21 cellular contexts compared by ENCODE assay signal in the genomic region with DNA sequence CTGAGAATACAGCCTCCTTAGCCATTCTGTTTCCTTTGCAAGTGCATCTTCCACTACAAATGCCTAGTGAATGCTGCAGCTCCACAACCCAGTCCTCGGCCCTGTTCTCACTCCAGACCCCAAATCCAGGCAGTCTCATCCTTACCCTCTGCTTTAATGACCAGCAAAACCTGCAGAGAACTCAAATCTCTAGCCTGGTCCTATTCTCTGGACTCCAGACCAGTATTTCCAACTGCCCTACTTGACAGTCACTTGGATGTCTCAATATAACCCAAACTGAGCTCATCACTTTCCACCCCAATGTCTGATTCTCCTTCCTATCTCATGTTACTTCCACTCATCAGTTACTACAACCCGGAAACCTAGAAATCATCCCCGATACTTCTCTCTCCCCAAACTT. TPM values are rescaled to one million over a fixed set of nuclear protein-coding genes. Genes with fewer than 3 reads are reported as not detected.
DNase-seq lines count a peak whose midpoint lies in the region; ATAC-seq, FAIRE-seq and TF ChIP-seq lines count a peak whose summit lies in the region.
"Had no signal": no experiment of that assay in that cellular context is flagged by ENCODE, and none has a peak within 500 bp of the region (broad histone marks: within the 10 kb centered on the region; RNA-seq: fewer than 3 reads in every experiment).

No MANE protein-coding gene starts in this region.

- H3K79me2 ChIP-seq in PC-3 (ENCODE audit: low read length) (peaks cover 22% of the 10 kb centered on the region), endothelial cell of umbilical vein (ENCODE audit: control insufficient read depth, insufficient read depth, low read length) (peaks cover 19% of the 10 kb centered on the region), GM23338 (replicated peaks; ENCODE audit: insufficient read depth) (peaks cover 20% of the 10 kb centered on the region)

- FAIRE-seq in endothelial cell of umbilical vein (lab: Jason Lieb, UNC), result no peak
- FAIRE-seq: A204.1, H54, HepG2 had no signal

- H3K36me3 Mint-ChIP-seq in natural killer cell (no peaks in the 10 kb centered on the region), GM23338 (ENCODE audit: low read depth) (peaks cover 17% of the 10 kb centered on the region; the same call in 2 of the 3 replicates)
- no peaks in the 10 kb centered on the region for H3K36me3 Mint-ChIP-seq in natural killer cell treated with Interleukin-12 subunit alpha and Interleukin-12 subunit beta and Interleukin-15 and Interleukin-18, amount 100 ng/mL, for 72 hours

- H3K4me2 ChIP-seq in PC-3 (ENCODE audit: low read length) (no peak overlapping the region), endothelial cell of umbilical vein (ENCODE audit: insufficient read depth, low read length) (no peak overlapping the region), GM23338 (no peak overlapping the region)

- no peaks in the 10 kb centered on the region for H3F3A ChIP-seq in PC-3 (ENCODE audit: low read length, unreplicated experiment)
- H3F3A ChIP-seq in GM23338 (replicated peaks; ENCODE audit: low read depth), result peaks cover 4% of the 10 kb centered on the region; the same call in 1 of the 2 replicates

- H3K36me3 ChIP-seq in PC-3 (ENCODE audit: low read depth, low read length) (no peaks in the 10 kb centered on the region), endothelial cell of umbilical vein (ENCODE audit: control insufficient read depth in 2 of 2, extremely low read depth in 1 of 2, insufficient read depth in 2 of 2, low read length in 2 of 2) (no peaks in the 10 kb centered on the region), GM23338 (ENCODE audit: insufficient read depth) (peaks cover 3% of the 10 kb centered on the region; the same call in 1 of the 2 replicates)

- H3K4me3 Mint-ChIP-seq in natural killer cell, result peak overlapping the region; percentile 49
- no peak overlapping the region for H3K4me3 Mint-ChIP-seq in natural killer cell treated with Interleukin-12 subunit alpha and Interleukin-12 subunit beta and Interleukin-15 and Interleukin-18, amount 100 ng/mL, for 72 hours
- no peak overlapping the region; the same call in 2 of the 3 replicates for H3K4me3 Mint-ChIP-seq in GM23338

- H3K9me3 ChIP-seq in PC-3 (ENCODE audit: low read length) (no peaks in the 10 kb centered on the region), endothelial cell of umbilical vein (replicated peaks; ENCODE audit: control insufficient read depth, insufficient read depth, low read length) (no peaks in the 10 kb centered on the region)

- peaks cover 9% of the 10 kb centered on the region in 2 donors for H3K4me1 Mint-ChIP-seq in natural killer cell
- H3K4me1 Mint-ChIP-seq in natural killer cell treated with Interleukin-12 subunit alpha and Interleukin-12 subunit beta and Interleukin-15 and Interleukin-18, amount 100 ng/mL, for 72 hours (ENCODE audit: low read depth in 2 of 2), result peaks cover 6 to 11% of the 10 kb centered on the region in 2 donors
- H3K4me1 Mint-ChIP-seq in GM23338, result peaks cover 40% of the 10 kb centered on the region

- CTCF ChIA-PET in PC-3 (lab: Charles Lee), result no interaction called here
- CTCF ChIA-PET in endothelial cell of umbilical vein (lab: Charles Lee), result interaction anchor here (1.4 kb wide), 1 partner anchor 18 kb away, joined by 4 read pairs; no protein-coding TSS in a partner anchor

- H3K27me3 Mint-ChIP-seq in natural killer cell (ENCODE audit: low read depth in 2 of 2), result no peaks in the 10 kb centered on the region
- H3K27me3 Mint-ChIP-seq in natural killer cell treated with Interleukin-12 subunit alpha and Interleukin-12 subunit beta and Interleukin-15 and Interleukin-18, amount 100 ng/mL, for 72 hours, result no peaks in the 10 kb centered on the region
- H3K27me3 Mint-ChIP-seq in GM23338 (ENCODE audit: insufficient read depth, low read depth, poor library complexity), result peaks cover 16% of the 10 kb centered on the region
- H3K27me3 Mint-ChIP-seq: CD8-positive, alpha-beta memory T cell had no signal

- no peak for ATAC-seq in natural killer cell
- no peak for ATAC-seq in natural killer cell treated with Interleukin-12 subunit alpha and Interleukin-12 subunit beta and Interleukin-15 and Interleukin-18, amount 100 ng/mL, for 72 hours
- no peak for ATAC-seq in PC-3
- ATAC-seq in GM23338, result no peak
- ATAC-seq: HepG2 had no signal

- H3K27me3 ChIP-seq in PC-3 (ENCODE audit: low read length) (no peaks in the 10 kb centered on the region), endothelial cell of umbilical vein (ENCODE audit: control insufficient read depth in 2 of 2, insufficient read depth in 2 of 2, low read length in 2 of 2) (no peaks in the 10 kb centered on the region), GM23338 (ENCODE audit: insufficient read depth) (no peaks in the 10 kb centered on the region)

- no peak overlapping the region for H3K4me3 ChIP-seq in PC-3 (ENCODE audit: low read length)
- no peak overlapping the region for H3K4me3 ChIP-seq in endothelial cell of umbilical vein (replicated peaks in 1 of 3; ENCODE audit: insufficient read depth in 1 of 3, low read depth in 1 of 3, low read length in 3 of 3)
- no peak overlapping the region for H3K4me3 ChIP-seq in GM23338

- H3K4me1 ChIP-seq in PC-3 (ENCODE audit: insufficient read depth, low read length), result peaks cover 28% of the 10 kb centered on the region
- peaks cover 16% of the 10 kb centered on the region for H3K4me1 ChIP-seq in endothelial cell of umbilical vein (ENCODE audit: control insufficient read depth, extremely low read depth, insufficient read depth, low read length)
- H3K4me1 ChIP-seq in GM23338 (ENCODE audit: insufficient read depth), result peaks cover 24% of the 10 kb centered on the region

- no peaks in the 10 kb centered on the region for H3K9me2 ChIP-seq in PC-3 (replicated peaks; ENCODE audit: low read length)
- no peaks in the 10 kb centered on the region for H3K9me2 ChIP-seq in GM23338 (ENCODE audit: insufficient read depth)

- H3K27ac Mint-ChIP-seq in natural killer cell (no peak overlapping the region), GM23338 (no peak overlapping the region)
- H3K27ac Mint-ChIP-seq in natural killer cell treated with Interleukin-12 subunit alpha and Interleukin-12 subunit beta and Interleukin-15 and Interleukin-18, amount 100 ng/mL, for 72 hours, result no peak overlapping the region

- TF ChIP-seq CTCF in natural killer cell (IDR thresholded peaks at IDR 0.05) (no peak), PC-3 (conservative IDR thresholded peaks at IDR 0.05; ENCODE audit: low read depth, low read length) (no peak), endothelial cell of umbilical vein (IDR thresholded peaks at IDR 0.05; ENCODE audit: extremely low read depth in 1 of 2, insufficient read depth in 1 of 2, low read depth in 1 of 2, low read length in 2 of 2) (no peak), GM23338 (conservative IDR thresholded peaks at IDR 0.05; ENCODE audit: low read depth in 2 of 2) (no peak)

- DNase-seq in natural killer cell (no peak), PC-3 (no peak), endothelial cell of umbilical vein (ENCODE audit: low read depth, low spot score) (no peak), iPS-NIHi11 (ENCODE audit: low spot score) (no peak), putamen (ENCODE audit: low spot score) (no peak), GM23338 (ENCODE audit: low spot score) (no peak), DMS 273 (lab: John Stamatoyannopoulos, UW; ENCODE audit: unreplicated experiment) (no peak)
- DNase-seq in natural killer cell treated with Interleukin-12 subunit alpha and Interleukin-12 subunit beta and Interleukin-15 and Interleukin-18, amount 100 ng/mL, for 72 hours (ENCODE audit: low spot score), result no peak
- DNase-seq: CD8-positive, alpha-beta memory T cell; DMS79 treated with DMSO at 0.1 percent for 48 hours; KBM-7; NCI-H1105 treated with DMSO at 0.1 percent for 48 hours; NCI-H1694; NCI-H2107; NCI-H510A treated with DMSO at 0.1 percent for 48 hours; NCI-H774; RPMI8226; SIG-M5 had no signal

- no peak for TF ChIP-seq POLR2A in endothelial cell of umbilical vein (IDR thresholded peaks at IDR 0.05; ENCODE audit: low read depth, low read length)

- peaks cover 15% of the 10 kb centered on the region; the same call in 1 of the 2 replicates for H4K20me1 ChIP-seq in PC-3 (ENCODE audit: low read length)
- H4K20me1 ChIP-seq in endothelial cell of umbilical vein (replicated peaks; ENCODE audit: control insufficient read depth, extremely low read depth, insufficient read depth, low read length), result no peaks in the 10 kb centered on the region
- H4K20me1 ChIP-seq in GM23338 (replicated peaks; ENCODE audit: insufficient read depth), result peaks cover 5% of the 10 kb centered on the region; the same call in 1 of the 2 replicates

- no peaks in the 10 kb centered on the region for H3K9me1 ChIP-seq in endothelial cell of umbilical vein (replicated peaks; ENCODE audit: control insufficient read depth, extremely low read depth, insufficient read depth, low read length)

- POLR2A ChIA-PET in PC-3 (lab: Charles Lee; ENCODE audit: unreplicated experiment), result no interaction called here
- POLR2A ChIA-PET in endothelial cell of umbilical vein (lab: Charles Lee), result no interaction called here

- H3K9ac ChIP-seq in PC-3 (ENCODE audit: low read length) (no peak overlapping the region), endothelial cell of umbilical vein (replicated peaks; ENCODE audit: extremely low read depth, insufficient read depth, low read length) (no peak overlapping the region)

- intact Hi-C loops in natural killer cell (cut with micrococcal nuclease), result no loop called here
- intact Hi-C loops in PC-3 (cut with micrococcal nuclease), result loop anchor here (1.0 kb wide), 1 partner anchor 38 kb away; no protein-coding TSS in a partner anchor
- intact Hi-C loops in endothelial cell of umbilical vein (cut with micrococcal nuclease), result no loop called here

- H3K27ac ChIP-seq in PC-3 (ENCODE audit: low read length), result peak overlapping the region; percentile 28
- H3K27ac ChIP-seq in endothelial cell of umbilical vein (ENCODE audit: insufficient read depth, low read depth, low read length), result peak overlapping the region; percentile 55
- H3K27ac ChIP-seq in GM23338 (ENCODE audit: low read depth), result no peak overlapping the region

- no TSS peak for BruUV-seq in PC-3 (replicated peaks; lab: Mats Ljungman, UMichigan)
- no TSS peak for BruUV-seq in endothelial cell of umbilical vein (replicated peaks; lab: Mats Ljungman, UMichigan)

- H3K9me3 Mint-ChIP-seq in natural killer cell (no peaks in the 10 kb centered on the region), GM23338 (no peaks in the 10 kb centered on the region)
- H3K9me3 Mint-ChIP-seq in natural killer cell treated with Interleukin-12 subunit alpha and Interleukin-12 subunit beta and Interleukin-15 and Interleukin-18, amount 100 ng/mL, for 72 hours, result no peaks in the 10 kb centered on the region
- H3K9me3 Mint-ChIP-seq: CD8-positive, alpha-beta memory T cell had no signal

- no peak overlapping the region for H2AFZ ChIP-seq in PC-3 (ENCODE audit: low read length)
- no peak overlapping the region for H2AFZ ChIP-seq in endothelial cell of umbilical vein (ENCODE audit: low read depth, low read length)
- H2AFZ ChIP-seq in GM23338, result no peak overlapping the region

- dilution Hi-C loops in endothelial cell of umbilical vein (cut with MboI; ENCODE audit: extremely low pct_ligation_motif_present, low sequenced_read_pairs), result no loop called here

RNA-seq across cellular contexts. Expression of gene EBPL, which starts 2.6 kb away (rescaled TPM):
- total RNA-seq in natural killer cell (10 to 100 TPM in 2 of 3 donors, 1 to 10 TPM in 1; 7.1 to 11.3 (median 10.7) TPM), PC-3 (2014; rRNA removed) (108 and 118 TPM in 2 replicates), endothelial cell of umbilical vein (66.2 and 75.5 TPM in 2 replicates)
- 10 to 100 TPM; 20.1 to 39.0 TPM for total RNA-seq in natural killer cell treated with Interleukin-12 subunit alpha and Interleukin-12 subunit beta and Interleukin-15 and Interleukin-18, amount 100 ng/mL, for 72 hours
- polyA plus RNA-seq in endothelial cell of umbilical vein (103 and 159 TPM in 2 replicates), GM23338 (2016; fragmentation: Nextera tagmentation; extraction: Ambion mirVana) (245 and 258 TPM in 2 replicates)
- 82.2 and 109 TPM in 2 replicates for polyA plus RNA-seq in endothelial cell of umbilical vein (2011; cell fraction: cytosol; rRNA removed)
- polyA plus RNA-seq in endothelial cell of umbilical vein (2011; cell fraction: nucleus; rRNA removed), result 37.4 and 41.7 TPM in 2 replicates
- polyA plus RNA-seq in endothelial cell of umbilical vein (2012), result 75.6 and 95.5 TPM in 2 replicates
- 27.3 and 32.4 TPM in 2 replicates for polyA minus RNA-seq in endothelial cell of umbilical vein
- 29.7 TPM for polyA minus RNA-seq in endothelial cell of umbilical vein (2011; cell fraction: cytosol; rRNA and poly(A)+ RNA removed)
- 7.5 and 9.3 TPM in 2 replicates for polyA minus RNA-seq in endothelial cell of umbilical vein (2011; cell fraction: nucleus; rRNA and poly(A)+ RNA removed)
- total RNA-seq in GM23338 (2014; rRNA removed; shearing (Covaris generic)), result 231 and 260 TPM in 2 replicates
